In genomic region chr11:114162719-114163123, GRCh38 we compare ENCODE assay signal across 8 cellular contexts.
DNase-seq lines count a peak whose midpoint lies in the region; ATAC-seq, FAIRE-seq and TF ChIP-seq lines count a peak whose summit lies in the region.

No MANE protein-coding gene starts in this region.

- POLR2A ChIA-PET in HepG2 (lab: Yijun Ruan, JAX) = no interaction called here
- POLR2A ChIA-PET in WTC11 (lab: Charles Lee) = no interaction called here

- DNase-seq in Calu3 (peak; percentile 13), NCI-H2227 (lab: John Stamatoyannopoulos, UW; ENCODE audit: unreplicated experiment) (peak; percentile 54), chondrocyte (ENCODE audit: low spot score) (no peak), HepG2 (ENCODE audit: low spot score) (no peak), testis (peak; percentile 95), WTC11 (ENCODE audit: low spot score) (no peak)
- no peak for DNase-seq in activated CD8-positive, alpha-beta memory T cell treated with anti-CD3 and anti-CD28 coated beads, Interleukin-2, amount 10 ng/mL, durations not matched to agents 7 days and 5 days

- TF ChIP-seq POLR2A in HepG2 (IDR thresholded peaks at IDR 0.05; ENCODE audit: insufficient read depth in 1 of 2, low read depth in 2 of 2, low read length in 2 of 2) (no peak), testis (IDR thresholded peaks at IDR 0.05) (no peak)

- H3K36me3 ChIP-seq in HepG2 (replicated peaks in 1 of 2; ENCODE audit: control insufficient read depth in 1 of 2, insufficient read depth in 2 of 2, low read length in 2 of 2) = no peaks in the 10 kb centered on the region
- no peaks in the 10 kb centered on the region for H3K36me3 ChIP-seq in testis (ENCODE audit: low read depth, missing control alignments)

- WGBS in HepG2 (ENCODE audit: low lambda C conversion rate) = 24% methylated on average over 12 of the region's 12 CpGs
- WGBS in testis, 2 donors = 30 to 39% methylated on average over 12 of the region's 12 CpGs

- no peak overlapping the region for H2AFZ ChIP-seq in HepG2 (ENCODE audit: low read length)

- no peak overlapping the region for H3K27ac Mint-ChIP-seq in Calu3 (ENCODE audit: unreplicated experiment)
- peak overlapping the region; percentile 98 for H3K27ac Mint-ChIP-seq in chondrocyte (ENCODE audit: unreplicated experiment)
- no peak overlapping the region for H3K27ac Mint-ChIP-seq in activated CD8-positive, alpha-beta memory T cell treated with anti-CD3 and anti-CD28 coated beads, Interleukin-2, amount 10 ng/mL, durations not matched to agents 7 days and 5 days
- H3K27ac Mint-ChIP-seq in WTC11 = no peak overlapping the region; the same call in 1 of the 2 replicates

- peaks cover 0 to 11% of the 10 kb centered on the region in 2 experiments; a peak in 3 of 5 replicates for H3K27me3 ChIP-seq in HepG2 (ENCODE audit: control insufficient read depth in 1 of 2, insufficient read depth in 2 of 2, low read length in 2 of 2)
- no peaks in the 10 kb centered on the region for H3K27me3 ChIP-seq in testis

- H3K4me1 ChIP-seq in HepG2 (ENCODE audit: insufficient read depth, low read length) (peaks cover 14% of the 10 kb centered on the region), testis (peaks cover 90% of the 10 kb centered on the region)

- no peak for TF ChIP-seq RAD21 in HepG2 (CRISPR knock-in tag; IDR thresholded peaks at IDR 0.05)

- CTCF ChIA-PET in Calu3 (lab: Charles Lee) (interaction anchor here (0.6 kb wide), 1 partner anchor 35 kb away, joined by 6 read pairs; no protein-coding TSS in a partner anchor), HepG2 (lab: Yijun Ruan, JAX; ENCODE audit: low intra/inter-chr PET ratio, low total read pairs) (no interaction called here), WTC11 (lab: Charles Lee) (no interaction called here)
- CTCF ChIA-PET in activated CD8-positive, alpha-beta memory T cell treated with anti-CD3 and anti-CD28 coated beads, Interleukin-2, amount 10 ng/mL, durations not matched to agents 7 days and 5 days (lab: Charles Lee) = interaction anchor here (1.0 to 2.8 kb wide), 3 partner anchors 13 to 98 kb away, joined by 3 to 6 read pairs (median 3); no protein-coding TSS in a partner anchor

- no peaks in the 10 kb centered on the region for H3K9me3 ChIP-seq in HepG2 (ENCODE audit: low read length)
- no peaks in the 10 kb centered on the region for H3K9me3 ChIP-seq in testis

- TF ChIP-seq CTCF in Calu3 (IDR thresholded peaks at IDR 0.05; ENCODE audit: unreplicated experiment) (no peak), chondrocyte (IDR thresholded peaks at IDR 0.05) (no peak), HepG2 (CRISPR knock-in tag; IDR thresholded peaks at IDR 0.05) (no peak), testis (IDR thresholded peaks at IDR 0.05) (no peak), WTC11 (IDR thresholded peaks at IDR 0.05) (no peak)

- H3K4me3 ChIP-seq in HepG2 (replicated peaks in 1 of 3; ENCODE audit: insufficient read depth in 1 of 3, low read depth in 2 of 3, low read length in 3 of 3) (no peak overlapping the region), testis (no peak overlapping the region)

- in situ Hi-C loops in HepG2 (cut with HindIII; ENCODE audit: extremely low pct_ligation_motif_present, low pct_unique_long_range_greater_than_20kb) = no loop called here

- no peaks in the 10 kb centered on the region for H3K79me2 ChIP-seq in HepG2 (ENCODE audit: insufficient read depth, low read length)

- BruUV-seq in Calu3 (replicated peaks; lab: Mats Ljungman, UMichigan) (no TSS peak), HepG2 (replicated peaks; lab: Mats Ljungman, UMichigan) (no TSS peak)

- H3K36me3 Mint-ChIP-seq in Calu3 (ENCODE audit: insufficient read depth, unreplicated experiment) = peaks cover 12% of the 10 kb centered on the region
- peaks cover 4% of the 10 kb centered on the region for H3K36me3 Mint-ChIP-seq in chondrocyte (ENCODE audit: low read depth)
- peaks cover 3% of the 10 kb centered on the region for H3K36me3 Mint-ChIP-seq in activated CD8-positive, alpha-beta memory T cell treated with anti-CD3 and anti-CD28 coated beads, Interleukin-2, amount 10 ng/mL, durations not matched to agents 7 days and 5 days
- H3K36me3 Mint-ChIP-seq in WTC11 = no peaks in the 10 kb centered on the region

- H3K4me3 Mint-ChIP-seq in Calu3 (ENCODE audit: low read depth, unreplicated experiment) (no peak overlapping the region), chondrocyte (ENCODE audit: unreplicated experiment) (peak overlapping the region; percentile 33), WTC11 (no peak overlapping the region)
- no peak overlapping the region for H3K4me3 Mint-ChIP-seq in activated CD8-positive, alpha-beta memory T cell treated with anti-CD3 and anti-CD28 coated beads, Interleukin-2, amount 10 ng/mL, durations not matched to agents 7 days and 5 days

- TF ChIP-seq EP300 in HepG2 (IDR thresholded peaks at IDR 0.05; ENCODE audit: low read depth in 2 of 2, low read length in 2 of 2) (no peak), HepG2 (CRISPR knock-in tag; IDR thresholded peaks at IDR 0.05; ENCODE audit: borderline replicate concordance) (no peak)

- no peak overlapping the region for H3K4me2 ChIP-seq in HepG2 (ENCODE audit: low read depth, low read length)

- H3K4me1 Mint-ChIP-seq in Calu3 (ENCODE audit: low read depth, unreplicated experiment) = peaks cover 8% of the 10 kb centered on the region
- H3K4me1 Mint-ChIP-seq in chondrocyte (ENCODE audit: low read depth) = peaks cover 100% of the 10 kb centered on the region
- peaks cover 55% of the 10 kb centered on the region for H3K4me1 Mint-ChIP-seq in activated CD8-positive, alpha-beta memory T cell treated with anti-CD3 and anti-CD28 coated beads, Interleukin-2, amount 10 ng/mL, durations not matched to agents 7 days and 5 days
- H3K4me1 Mint-ChIP-seq in WTC11 = peaks cover 40% of the 10 kb centered on the region

- H3K9ac ChIP-seq in HepG2 (ENCODE audit: insufficient read depth, low read depth, low read length) = no peak overlapping the region

- no peak overlapping the region for H3K27ac ChIP-seq in HepG2 (ENCODE audit: extremely low read length, insufficient read depth, low read length)
- H3K27ac ChIP-seq in testis = peak overlapping the region; percentile 98 to 99

- H3K27me3 Mint-ChIP-seq in Calu3 (ENCODE audit: unreplicated experiment) (peaks cover 94% of the 10 kb centered on the region), chondrocyte (ENCODE audit: low read depth) (no peaks in the 10 kb centered on the region), WTC11 (ENCODE audit: low read depth) (no peaks in the 10 kb centered on the region; the same call in 1 of the 2 replicates)
- no peaks in the 10 kb centered on the region for H3K27me3 Mint-ChIP-seq in activated CD8-positive, alpha-beta memory T cell treated with anti-CD3 and anti-CD28 coated beads, Interleukin-2, amount 10 ng/mL, durations not matched to agents 7 days and 5 days

- no peak for FAIRE-seq in HepG2 (lab: Jason Lieb, UNC)

- ATAC-seq in HepG2 (no peak), HG03280 (IDR thresholded peaks at IDR 0.05; ENCODE audit: unreplicated experiment) (no peak), WTC11 (no peak)
- no peak for ATAC-seq in activated CD8-positive, alpha-beta memory T cell treated with anti-CD3 and anti-CD28 coated beads, Interleukin-2, amount 10 ng/mL, durations not matched to agents 7 days and 5 days

- intact Hi-C loops in Calu3 (cut with micrococcal nuclease; ENCODE audit: unreplicated experiment) (no loop called here), HepG2 (cut with micrococcal nuclease; ENCODE audit: unreplicated experiment) (no loop called here), testis (cut with DNase I; ENCODE audit: low total_unique reads) (loop anchor here (5.0 kb wide), 1 partner anchor 100 kb away; no protein-coding TSS in a partner anchor)

- H3K9me3 Mint-ChIP-seq in Calu3 (ENCODE audit: low read depth, unreplicated experiment) = no peaks in the 10 kb centered on the region
- H3K9me3 Mint-ChIP-seq in chondrocyte (ENCODE audit: low read depth) = no peaks in the 10 kb centered on the region
- no peaks in the 10 kb centered on the region for H3K9me3 Mint-ChIP-seq in activated CD8-positive, alpha-beta memory T cell treated with anti-CD3 and anti-CD28 coated beads, Interleukin-2, amount 10 ng/mL, durations not matched to agents 7 days and 5 days (ENCODE audit: low read depth)
- H3K9me3 Mint-ChIP-seq in WTC11 = no peaks in the 10 kb centered on the region

- H4K20me1 ChIP-seq in HepG2 (ENCODE audit: insufficient read depth, low read length) = no peaks in the 10 kb centered on the region

TF ChIP-seq in HepG2, 621 proteins besides CTCF, POLR2A, EP300 and RAD21:
- TF ChIP-seq ZSCAN21 (CRISPR knock-in tag; IDR thresholded peaks at IDR 0.05; ENCODE audit: borderline replicate concordance) (no peak), CREB1 (IDR thresholded peaks at IDR 0.05) (0 out of 2 replicates have a peak, but pooled peaks have one; percentile 10), CREB1 (CRISPR knock-in tag; IDR thresholded peaks at IDR 0.05) (no peak), SMARCE1 (IDR thresholded peaks at IDR 0.05; ENCODE audit: borderline replicate concordance) (no peak)
TF ChIP-seq in HepG2: peak in this region for 1.

TF ChIP-seq in WTC11, 78 proteins besides CTCF, POLR2A, EP300 and RAD21:
- TF ChIP-seq EMX1 (CRISPR knock-in tag; IDR thresholded peaks at IDR 0.05) = no peak
- no peak for TF ChIP-seq ZNF423 (CRISPR knock-in tag; IDR thresholded peaks at IDR 0.05)
- no peak for TF ChIP-seq ZBTB43 (CRISPR knock-in tag; IDR thresholded peaks at IDR 0.05)
- no peak for TF ChIP-seq CREM (CRISPR knock-in tag; IDR thresholded peaks at IDR 0.05)
- TF ChIP-seq ATF3 (CRISPR knock-in tag; conservative IDR thresholded peaks at IDR 0.05) = no peak
- TF ChIP-seq NFYB (CRISPR knock-in tag; conservative IDR thresholded peaks at IDR 0.05; ENCODE audit: low read depth) = no peak

Comparison
In these comparisons a context has a peak if more than half of its experiments do, and no peak if none do; other contexts are left out.
1. DNase-seq: peak in Calu3 (single experiment), NCI-H2227 (single experiment) and testis (single experiment); none in chondrocyte (single experiment), HepG2 (single experiment), activated CD8-positive, alpha-beta memory T cell treated with anti-CD3 and anti-CD28 coated beads, Interleukin-2, amount 10 ng/mL, durations not matched to agents 7 days and 5 days (single experiment) and WTC11 (single experiment).
2. CTCF ChIA-PET loops: an anchor here in Calu3 (0.6 kb wide) and activated CD8-positive, alpha-beta memory T cell treated with anti-CD3 and anti-CD28 coated beads, Interleukin-2, amount 10 ng/mL, durations not matched to agents 7 days and 5 days (1.0 to 2.8 kb wide); none called in HepG2 and WTC11.